Comparison of ENCODE assay signal across 26 cellular contexts in the genomic region with DNA sequence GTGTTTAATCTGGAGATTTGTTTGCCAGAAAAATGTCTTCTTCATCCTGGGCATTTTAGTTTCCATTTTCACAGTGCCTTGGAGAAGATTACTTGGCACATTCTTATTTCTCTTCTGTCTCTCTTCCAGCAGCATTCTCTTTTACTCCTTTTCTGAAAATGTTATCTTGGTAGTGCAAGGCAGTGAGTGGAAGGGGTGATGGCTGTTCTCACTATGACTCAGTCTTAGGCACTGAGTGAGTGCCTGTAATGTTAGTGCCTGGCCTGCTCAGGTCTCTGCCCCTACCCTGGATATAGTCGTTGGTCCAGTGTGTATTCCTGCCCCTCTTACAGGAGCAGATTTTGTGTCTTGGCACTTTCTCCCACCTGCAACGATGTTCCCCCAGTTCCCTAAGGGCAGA. TPM values are rescaled to one million over a fixed set of nuclear protein-coding genes. Genes with fewer than 3 reads are reported as not detected.
DNase-seq lines count a peak whose midpoint lies in the region; ATAC-seq, FAIRE-seq and TF ChIP-seq lines count a peak whose summit lies in the region.
"Had no signal": no experiment of that assay in that cellular context is flagged by ENCODE, and none has a peak within 500 bp of the region (broad histone marks: within the 10 kb centered on the region; RNA-seq: fewer than 3 reads in every experiment).

No MANE protein-coding gene starts in this region.

- H3K4me3 ChIP-seq in GM12878 = no peak overlapping the region
- H3K4me3 ChIP-seq: body of pancreas, esophagus squamous epithelium, gastroesophageal sphincter, lung, right lobe of liver, SJCRH30 had no signal

- peaks cover 71% of the 10 kb centered on the region for H3K79me2 ChIP-seq in GM12878 (ENCODE audit: control insufficient read depth, insufficient read depth, low read length)

- in situ Hi-C loops in GM12878 (cut with MboI) = no loop called here

- H3K4me1 ChIP-seq in GM12878 (ENCODE audit: control insufficient read depth, insufficient read depth, low read length) = peaks cover 67% of the 10 kb centered on the region
- H3K4me1 ChIP-seq: gastroesophageal sphincter, right lobe of liver, SJCRH30 had no signal

- H3K4me1 Mint-ChIP-seq in activated naive CD4-positive, alpha-beta T cell treated with anti-CD3 and anti-CD28 coated beads, Interleukin-2, amount 10 ng/mL, durations not matched to agents 7 days and 5 days = peaks cover 29% of the 10 kb centered on the region

- TF ChIP-seq RAD21 in GM12878 (IDR thresholded peaks at IDR 0.05; ENCODE audit: insufficient read depth, low read depth, low read length) = no peak

- H2AFZ ChIP-seq in GM12878 (ENCODE audit: control insufficient read depth, low read depth, low read length) = no peak overlapping the region

- no peak for TF ChIP-seq CTCF in GM12878 (IDR thresholded peaks at IDR 0.05 in 2 of 3, conservative IDR thresholded peaks at IDR 0.05 in 1 of 3; ENCODE audit: control insufficient read depth in 2 of 3, extremely low read depth in 1 of 3, insufficient read depth in 1 of 3, low read depth in 3 of 3, low read length in 3 of 3)

- peak overlapping the region; percentile 67 for H3K27ac ChIP-seq in GM12878 (ENCODE audit: control insufficient read depth, insufficient read depth)
- H3K27ac ChIP-seq: body of pancreas, esophagus squamous epithelium, gastroesophageal sphincter, right lobe of liver, SJCRH30 had no signal

- peaks cover 0 to 10% of the 10 kb centered on the region in 2 donors for H3K9me3 Mint-ChIP-seq in activated naive CD4-positive, alpha-beta T cell treated with anti-CD3 and anti-CD28 coated beads, Interleukin-2, amount 50 U/mL, for 72 hours
- H3K9me3 Mint-ChIP-seq in activated naive CD4-positive, alpha-beta T cell treated with anti-CD3 and anti-CD28 coated beads, Interleukin-2, amount 10 ng/mL, durations not matched to agents 7 days and 5 days = peaks cover 2% of the 10 kb centered on the region
- H3K9me3 Mint-ChIP-seq: activated naive CD8-positive, alpha-beta T cell treated with anti-CD3 and anti-CD28 coated beads, Interleukin-2, amount 10 ng/mL, durations not matched to agents 7 days and 5 days; CD4-positive, alpha-beta T cell; nephron had no signal

- no peaks in the 10 kb centered on the region; a peak in 1 of 4 replicates for H3K27me3 ChIP-seq in GM12878 (replicated peaks in 1 of 2; ENCODE audit: control insufficient read depth in 2 of 2, insufficient read depth in 2 of 2, low read length in 1 of 2)
- H3K27me3 ChIP-seq: body of pancreas, esophagus squamous epithelium, gastroesophageal sphincter, right lobe of liver, SJCRH30 had no signal

- H3K9me3 ChIP-seq in GM12878 (replicated peaks; ENCODE audit: control insufficient read depth, insufficient read depth, low read length) = no peaks in the 10 kb centered on the region; the same call in 2 of the 3 replicates
- H3K9me3 ChIP-seq: body of pancreas, esophagus squamous epithelium, gastroesophageal sphincter, right lobe of liver, SJCRH30 had no signal

- FAIRE-seq in GM12878 (lab: Jason Lieb, UNC) = no peak
- FAIRE-seq: HepG2 had no signal

- peaks cover 0 to 18% of the 10 kb centered on the region in 2 donors for H3K36me3 Mint-ChIP-seq in activated naive CD4-positive, alpha-beta T cell treated with anti-CD3 and anti-CD28 coated beads, Interleukin-2, amount 50 U/mL, for 72 hours
- peaks cover 18% of the 10 kb centered on the region for H3K36me3 Mint-ChIP-seq in activated naive CD4-positive, alpha-beta T cell treated with anti-CD3 and anti-CD28 coated beads, Interleukin-2, amount 10 ng/mL, durations not matched to agents 7 days and 5 days

- H3K27me3 Mint-ChIP-seq in activated naive CD4-positive, alpha-beta T cell treated with anti-CD3 and anti-CD28 coated beads, Interleukin-2, amount 10 ng/mL, durations not matched to agents 7 days and 5 days = no peaks in the 10 kb centered on the region
- H3K27me3 Mint-ChIP-seq: activated CD4-positive, alpha-beta T cell treated with anti-CD3 and anti-CD28 coated beads, Interleukin-2, amount 10 ng/mL, durations not matched to agents 7 days and 5 days; CD4-positive, alpha-beta T cell had no signal

- no peak for TF ChIP-seq EP300 in GM12878 (IDR thresholded peaks at IDR 0.05; ENCODE audit: borderline replicate concordance in 1 of 2, control insufficient read depth in 1 of 2, low read depth in 2 of 2, low read length in 2 of 2)

- no peak for DNase-seq in activated naive CD4-positive, alpha-beta T cell treated with anti-CD3 and anti-CD28 coated beads, Interleukin-2, amount 50 U/mL, for 72 hours (ENCODE audit: low spot score in 2 of 2)
- DNase-seq in activated naive CD4-positive, alpha-beta T cell treated with anti-CD3 and anti-CD28 coated beads, Interleukin-2, amount 10 ng/mL, durations not matched to agents 7 days and 5 days = no peak
- DNase-seq in GM12878 (ENCODE audit: low read depth, low spot score) (no peak), superior temporal gyrus (ENCODE audit: extremely low spot score) (peak; percentile 61), SIG-M5 (lab: John Stamatoyannopoulos, UW) (no peak), NCI-H187 (lab: John Stamatoyannopoulos, UW) (no peak), NCI-H1436 treated with DMSO at 0.1 percent for 48 hours (lab: John Stamatoyannopoulos, UW) (no peak)
- DNase-seq: activated CD4-positive, alpha-beta T cell treated with anti-CD3 and anti-CD28 coated beads, Interleukin-2, amount 10 ng/mL, durations not matched to agents 7 days and 5 days; activated naive CD8-positive, alpha-beta T cell treated with anti-CD3 and anti-CD28 coated beads, Interleukin-2, amount 10 ng/mL, durations not matched to agents 7 days and 5 days; body of pancreas; CD4-positive, alpha-beta T cell; effector memory CD4-positive, alpha-beta T cell; esophagus squamous epithelium; NCI-H1436; NCI-H345; right lobe of liver; SJCRH30; stimulated activated CD4-positive, alpha-beta T cell treated with anti-CD3 and anti-CD28 coated beads, Interleukin-15, amount 100 ng/mL, for 24 hours had no signal

- ATAC-seq in activated naive CD4-positive, alpha-beta T cell treated with anti-CD3 and anti-CD28 coated beads, Interleukin-2, amount 50 U/mL, for 72 hours = peak; percentile 89 to 98
- ATAC-seq in GM21360 (IDR thresholded peaks at IDR 0.05; ENCODE audit: unreplicated experiment) (peak; percentile 43), GM12878 (peak; percentile 47)
- ATAC-seq: body of pancreas, gastroesophageal sphincter, HepG2, Panc1, right lobe of liver had no signal

- H3K9ac ChIP-seq in GM12878 (ENCODE audit: control insufficient read depth, insufficient read depth, low read length) = no peak overlapping the region

- 16% methylated on average over 2 of the region's 2 CpGs for WGBS in GM12878 (ENCODE audit: insufficient coverage, insufficient replicate concordance, low lambda C conversion rate, missing lambda C conversion rate)

- RAD21 ChIA-PET in GM12878 (lab: Charles Lee; ENCODE audit: unreplicated experiment) = no interaction called here

- H3K4me3 Mint-ChIP-seq in activated naive CD4-positive, alpha-beta T cell treated with anti-CD3 and anti-CD28 coated beads, Interleukin-2, amount 10 ng/mL, durations not matched to agents 7 days and 5 days = no peak overlapping the region
- H3K4me3 Mint-ChIP-seq: activated CD4-positive, alpha-beta T cell treated with anti-CD3 and anti-CD28 coated beads, Interleukin-2, amount 10 ng/mL, durations not matched to agents 7 days and 5 days; activated naive CD8-positive, alpha-beta T cell treated with anti-CD3 and anti-CD28 coated beads, Interleukin-2, amount 10 ng/mL, durations not matched to agents 7 days and 5 days; CD4-positive, alpha-beta T cell; nephron had no signal

- POLR2A ChIA-PET in GM12878 (lab: Charles Lee) = no interaction called here

- intact Hi-C loops in GM12878 (cut with micrococcal nuclease; ENCODE audit: unreplicated experiment) = loop anchor here (10.0 kb wide), 1 partner anchor 355 kb away; no protein-coding TSS in a partner anchor

- H3K27ac Mint-ChIP-seq in activated naive CD4-positive, alpha-beta T cell treated with anti-CD3 and anti-CD28 coated beads, Interleukin-2, amount 50 U/mL, for 72 hours = no peak overlapping the region
- H3K27ac Mint-ChIP-seq in activated naive CD4-positive, alpha-beta T cell treated with anti-CD3 and anti-CD28 coated beads, Interleukin-2, amount 10 ng/mL, durations not matched to agents 7 days and 5 days = no peak overlapping the region
- H3K27ac Mint-ChIP-seq: activated naive CD8-positive, alpha-beta T cell treated with anti-CD3 and anti-CD28 coated beads, Interleukin-2, amount 10 ng/mL, durations not matched to agents 7 days and 5 days; CD4-positive, alpha-beta T cell; nephron had no signal

- H3K4me2 ChIP-seq in GM12878 (ENCODE audit: control insufficient read depth, insufficient read depth) = peak overlapping the region; percentile 2

- no peaks in the 10 kb centered on the region for H4K20me1 ChIP-seq in GM12878 (ENCODE audit: control insufficient read depth, insufficient read depth)

- CTCF ChIA-PET in activated naive CD4-positive, alpha-beta T cell treated with anti-CD3 and anti-CD28 coated beads, Interleukin-2, amount 10 ng/mL, durations not matched to agents 7 days and 5 days (lab: Charles Lee) = interaction anchor here (2.3 kb wide), 1 partner anchor 12 kb away, joined by 7 read pairs; no protein-coding TSS in a partner anchor
- CTCF ChIA-PET in GM12878 (lab: Yijun Ruan, JAX) = interaction anchor here (0.6 kb wide), 1 partner anchor 53 kb away, joined by 3 read pairs; no protein-coding TSS in a partner anchor

- TF ChIP-seq POLR2A in GM12878 (IDR thresholded peaks at IDR 0.05; ENCODE audit: low read depth, low read length) = peak; percentile 64; the same call in 1 of the 2 replicates

- BruUV-seq in GM12878 (replicated peaks; lab: Mats Ljungman, UMichigan) = no TSS peak

- SMC1A ChIA-PET in GM12878 (lab: Charles Lee; ENCODE audit: uncharacterized antibody, unreplicated experiment) = no interaction called here

- peaks cover 0 to 7% of the 10 kb centered on the region in 2 experiments; a peak in 2 of 4 replicates for H3K36me3 ChIP-seq in GM12878 (ENCODE audit: control insufficient read depth in 2 of 2, insufficient read depth in 2 of 2, low read length in 1 of 2)
- H3K36me3 ChIP-seq: esophagus squamous epithelium, gastroesophageal sphincter, right lobe of liver, SJCRH30 had no signal

RNA-seq across cellular contexts. Expression of a gene that starts 13.1 kb away (rescaled TPM):
- 1 to 10 TPM; 3.0 to 7.6 TPM for total RNA-seq in activated naive CD4-positive, alpha-beta T cell treated with anti-CD3 and anti-CD28 coated beads, Interleukin-2, amount 50 U/mL, for 72 hours
- 0.92 and 0.98 TPM in 2 replicates for total RNA-seq in GM12878 (2013; cell fraction: nucleolus; rRNA removed)
- total RNA-seq in GM12878 (2014; rRNA removed) = 25.0 and 25.9 TPM in 2 replicates
- total RNA-seq in GM12878 (2014; rRNA removed; fragmentation: Illumina TruSeq; extraction: Trizol) = 43.7 and 44.2 TPM in 2 replicates
- 29.0 and 33.6 TPM in 2 replicates for total RNA-seq in GM12878 (2021)
- 95.5 TPM for polyA plus RNA-seq in GM12878 (2011; ENCODE audit: low read depth)
- 4.6 and 7.9 TPM in 2 replicates for polyA plus RNA-seq in GM12878 (2011; rRNA removed)
- polyA plus RNA-seq in GM12878 (2011; cell fraction: cytosol; rRNA removed) = 1.9 and 2.1 TPM in 2 replicates
- polyA plus RNA-seq in GM12878 (2011; cell fraction: nucleus; rRNA removed) = 1.6 and 3.5 TPM in 2 replicates
- polyA plus RNA-seq in GM12878 (2012) = 87.0 and 87.9 TPM in 2 replicates
- polyA plus RNA-seq in GM12878 (2014; fragmentation: Illumina TruSeq; extraction: Trizol) = 48.6 and 53.9 TPM in 2 replicates
- polyA plus RNA-seq in GM12878 (2014; fragmentation: Nextera tagmentation; extraction: Ambion mirVana) = 10 to 100 TPM; 53.3 to 56.5 TPM
- 35.7 and 37.8 TPM in 2 replicates for polyA plus RNA-seq in GM12878 (2014; rRNA removed)
- polyA plus RNA-seq in GM12878 (2016; fragmentation: Nextera tagmentation; extraction: Ambion mirVana) = 10 to 100 TPM; 50.9 to 52.9 TPM
- polyA minus RNA-seq in GM12878 (2011; rRNA and poly(A)+ RNA removed) = 0.88 and 2.4 TPM in 2 replicates
- 2.4 TPM in 1 of 2 replicates, not detected in the other for polyA minus RNA-seq in GM12878 (2011; cell fraction: cytosol; rRNA and poly(A)+ RNA removed)
- 1.8 and 3.0 TPM in 2 replicates for polyA minus RNA-seq in GM12878 (2011; cell fraction: nucleus; rRNA and poly(A)+ RNA removed)
- total RNA-seq: body of pancreas, gastroesophageal sphincter, HepG2, kidney epithelial cell, M059J, SJCRH30 had no signal
- polyA plus RNA-seq: HepG2 had no signal

RNA-seq across cellular contexts. Expression of a gene that starts 40.9 kb away (rescaled TPM):
- 10 to 100 TPM; 72.7 to 91.1 TPM for total RNA-seq in activated naive CD4-positive, alpha-beta T cell treated with anti-CD3 and anti-CD28 coated beads, Interleukin-2, amount 50 U/mL, for 72 hours
- total RNA-seq in GM12878 (2013; cell fraction: nucleolus; rRNA removed) = 224 and 241 TPM in 2 replicates
- total RNA-seq in GM12878 (2014; rRNA removed) = 15.0 and 23.3 TPM in 2 replicates
- total RNA-seq in GM12878 (2014; rRNA removed; fragmentation: Illumina TruSeq; extraction: Trizol) = 18.2 and 21.8 TPM in 2 replicates
- 10.8 and 12.4 TPM in 2 replicates for total RNA-seq in GM12878 (2021)
- 20.1 TPM for polyA plus RNA-seq in GM12878 (2011; ENCODE audit: low read depth)
- 156 and 338 TPM in 2 replicates for polyA plus RNA-seq in GM12878 (2011; rRNA removed)
- 40.2 and 51.7 TPM in 2 replicates for polyA plus RNA-seq in GM12878 (2011; cell fraction: cytosol; rRNA removed)
- polyA plus RNA-seq in GM12878 (2011; cell fraction: nucleus; rRNA removed) = 75.4 and 142 TPM in 2 replicates
- polyA plus RNA-seq in GM12878 (2012) = 23.3 and 64.7 TPM in 2 replicates
- 10.3 and 22.3 TPM in 2 replicates for polyA plus RNA-seq in GM12878 (2014; fragmentation: Illumina TruSeq; extraction: Trizol)
- polyA plus RNA-seq in GM12878 (2014; fragmentation: Nextera tagmentation; extraction: Ambion mirVana) = 10 to 100 TPM; 32.9 to 55.7 TPM
- 7.9 and 15.0 TPM in 2 replicates for polyA plus RNA-seq in GM12878 (2014; rRNA removed)
- polyA plus RNA-seq in GM12878 (2016; fragmentation: Nextera tagmentation; extraction: Ambion mirVana) = 1 to 10 TPM; 7.3 to 8.0 TPM
- polyA minus RNA-seq in GM12878 (2011; rRNA and poly(A)+ RNA removed) = 172 and 240 TPM in 2 replicates
- polyA minus RNA-seq in GM12878 (2011; cell fraction: cytosol; rRNA and poly(A)+ RNA removed) = 37.4 and 42.2 TPM in 2 replicates
- polyA minus RNA-seq in GM12878 (2011; cell fraction: nucleus; rRNA and poly(A)+ RNA removed) = 166 and 176 TPM in 2 replicates
- total RNA-seq: HepG2, SJCRH30 had no signal
- polyA plus RNA-seq: HepG2 had no signal

RNA-seq across cellular contexts. Expression of a gene that starts 50.3 kb away (rescaled TPM):
- total RNA-seq in activated naive CD4-positive, alpha-beta T cell treated with anti-CD3 and anti-CD28 coated beads, Interleukin-2, amount 50 U/mL, for 72 hours = 100 to 1,000 TPM; 182 to 270 TPM
- 3.9 and 5.2 TPM in 2 replicates for total RNA-seq in GM12878 (2013; cell fraction: nucleolus; rRNA removed)
- total RNA-seq in GM12878 (2014; rRNA removed) = 14.9 and 16.1 TPM in 2 replicates
- 14.4 and 16.2 TPM in 2 replicates for total RNA-seq in GM12878 (2014; rRNA removed; fragmentation: Illumina TruSeq; extraction: Trizol)
- 15.4 and 15.5 TPM in 2 replicates for total RNA-seq in GM12878 (2021)
- polyA plus RNA-seq in GM12878 (2011; ENCODE audit: low read depth) = 121 TPM
- 4.6 and 6.2 TPM in 2 replicates for polyA plus RNA-seq in GM12878 (2011; rRNA removed)
- polyA plus RNA-seq in GM12878 (2011; cell fraction: cytosol; rRNA removed) = 1.0 and 1.9 TPM in 2 replicates
- 4.2 and 4.5 TPM in 2 replicates for polyA plus RNA-seq in GM12878 (2011; cell fraction: nucleus; rRNA removed)
- 76.6 and 111 TPM in 2 replicates for polyA plus RNA-seq in GM12878 (2012)
- polyA plus RNA-seq in GM12878 (2014; fragmentation: Illumina TruSeq; extraction: Trizol) = 16.5 and 29.1 TPM in 2 replicates
- polyA plus RNA-seq in GM12878 (2014; fragmentation: Nextera tagmentation; extraction: Ambion mirVana) = 10 to 100 TPM; 29.8 TPM
- polyA plus RNA-seq in GM12878 (2014; rRNA removed) = 14.8 and 14.9 TPM in 2 replicates
- polyA plus RNA-seq in GM12878 (2016; fragmentation: Nextera tagmentation; extraction: Ambion mirVana) = 10 to 100 TPM; 25.4 to 27.5 TPM
- 3.1 and 3.8 TPM in 2 replicates for polyA minus RNA-seq in GM12878 (2011; rRNA and poly(A)+ RNA removed)
- polyA minus RNA-seq in GM12878 (2011; cell fraction: cytosol; rRNA and poly(A)+ RNA removed) = 1.4 and 1.5 TPM in 2 replicates
- polyA minus RNA-seq in GM12878 (2011; cell fraction: nucleus; rRNA and poly(A)+ RNA removed) = 1.3 and 3.0 TPM in 2 replicates

Comparison
In these comparisons a context has a peak if more than half of its experiments do, and no peak if none do; other contexts are left out.
1. ATAC-seq: peak in every context shown above with its lines; median percentile 94 in activated naive CD4-positive, alpha-beta T cell treated with anti-CD3 and anti-CD28 coated beads, Interleukin-2, amount 50 U/mL, for 72 hours; 47 in GM12878; 43 in GM21360.
2. RNA of a gene that starts 50.3 kb away (total RNA-seq): 182 to 270 TPM in activated naive CD4-positive, alpha-beta T cell treated with anti-CD3 and anti-CD28 coated beads, Interleukin-2, amount 50 U/mL, for 72 hours; 3.9 to 16.2 TPM in GM12878; every median in the first group is over 10 times any median in the second.